Comparison of ENCODE assay signal across 7 cellular contexts in the genomic region with DNA sequence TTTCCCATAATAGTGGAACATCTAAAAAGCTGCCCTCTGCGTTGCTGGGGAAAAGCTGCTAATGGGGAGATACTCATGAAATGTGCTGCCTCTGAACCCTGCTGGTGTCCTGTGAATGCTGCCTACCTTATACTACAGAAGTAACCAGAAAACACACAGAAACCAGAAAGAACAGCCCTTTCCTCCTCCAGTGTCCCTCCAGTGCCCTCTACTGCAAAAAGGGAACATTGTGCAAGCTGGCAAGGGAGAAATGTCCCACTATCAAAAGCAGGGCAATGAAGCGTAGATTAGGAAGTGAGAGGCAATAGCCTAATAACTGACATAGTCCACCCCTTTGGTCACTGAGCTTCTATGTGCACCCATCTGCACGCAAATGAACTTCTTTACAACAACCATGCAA.
A peak's percentile ranks its signal among the peaks of the same experiment; 100 is the strongest.
DNase-seq lines count a peak whose midpoint lies in the region; FAIRE-seq and TF ChIP-seq lines count a peak whose summit lies in the region.

No MANE protein-coding gene starts in this region.

- H2BK12ac ChIP-seq in neuronal stem cell (ENCODE audit: low read length), result no peak overlapping the region

- no peak overlapping the region for H3K23ac ChIP-seq in neuronal stem cell (ENCODE audit: low read depth, low read length, poor library complexity)

- no peak overlapping the region for H4K8ac ChIP-seq in neuronal stem cell (ENCODE audit: low read depth, low read length)

- H3K36me3 ChIP-seq in endodermal cell (ENCODE audit: control insufficient read depth, insufficient read depth, low read length), result no peaks in the 10 kb centered on the region
- no peaks in the 10 kb centered on the region for H3K36me3 ChIP-seq in neuronal stem cell (replicated peaks in 1 of 2; ENCODE audit: control insufficient read depth in 2 of 2, insufficient read depth in 2 of 2, low read length in 2 of 2)

- no peak overlapping the region for H3K27ac ChIP-seq in endodermal cell (ENCODE audit: low read depth, low read length)
- no peak overlapping the region for H3K27ac ChIP-seq in neuronal stem cell (replicated peaks; ENCODE audit: low read length)

- no peak overlapping the region for H3K18ac ChIP-seq in neuronal stem cell (ENCODE audit: low read length)

- H3K79me1 ChIP-seq in neuronal stem cell (ENCODE audit: low read depth, low read length), result no peaks in the 10 kb centered on the region

- H3K27ac Mint-ChIP-seq in endodermal cell, result no peak overlapping the region

- H3K4me1 ChIP-seq in endodermal cell (ENCODE audit: control insufficient read depth, insufficient read depth, low read length), result no peaks in the 10 kb centered on the region
- no peaks in the 10 kb centered on the region for H3K4me1 ChIP-seq in neuronal stem cell (ENCODE audit: control insufficient read depth in 2 of 2, insufficient read depth in 1 of 2, low read depth in 1 of 2, low read length in 2 of 2)

- no peak overlapping the region for H3K4ac ChIP-seq in neuronal stem cell (ENCODE audit: low read length)

- H3K14ac ChIP-seq in neuronal stem cell (ENCODE audit: low read length), result no peak overlapping the region

- peak; percentile 50 for DNase-seq in GM03348 (ENCODE audit: low spot score)
- peak; percentile 6 for DNase-seq in NCI-H226
- DNase-seq in endodermal cell, result peak; percentile 63
- DNase-seq in neuronal stem cell (ENCODE audit: low spot score), result peak; percentile 15
- no peak for DNase-seq in activated naive CD4-positive, alpha-beta T cell treated with anti-CD3 and anti-CD28 coated beads, Interleukin-2, amount 50 U/mL, for 16 hours
- no peak for DNase-seq in SW 1271 (lab: John Stamatoyannopoulos, UW)
- no peak for DNase-seq in frontal cortex (ENCODE audit: low spot score in 2 of 2)

- 71 to 80% methylated on average over 2 to 3 of the region's 3 CpGs for WGBS in endodermal cell (ENCODE audit: insufficient coverage in 1 of 2, insufficient read length in 1 of 2), 2 experiments
- no CpG with 5 or more reads among the region's 3 CpGs for WGBS in neuronal stem cell (ENCODE audit: extremely low coverage in 2 of 2, insufficient read length in 2 of 2, insufficient replicate concordance in 1 of 2), 2 donors

- H2BK15ac ChIP-seq in neuronal stem cell (ENCODE audit: low read length), result no peak overlapping the region

- H3K4me1 Mint-ChIP-seq in endodermal cell, result peaks cover 5% of the 10 kb centered on the region

- no peak overlapping the region for H2AK5ac ChIP-seq in neuronal stem cell (ENCODE audit: low read depth, low read length)

- no peaks in the 10 kb centered on the region for H3K27me3 ChIP-seq in endodermal cell (ENCODE audit: control insufficient read depth, insufficient read depth, low read length, poor library complexity, severe bottlenecking)
- H3K27me3 ChIP-seq in neuronal stem cell (ENCODE audit: control insufficient read depth in 3 of 3, insufficient read depth in 3 of 3, low read depth in 1 of 3, low read length in 3 of 3), result no peaks in the 10 kb centered on the region

- H2AFZ ChIP-seq in neuronal stem cell (ENCODE audit: low read length), result no peak overlapping the region

- no peak overlapping the region for H2BK120ac ChIP-seq in neuronal stem cell (ENCODE audit: low read depth, low read length)

- peak; percentile 80 for TF ChIP-seq CTCF in endodermal cell (conservative IDR thresholded peaks at IDR 0.05)

- no peak overlapping the region for H4K91ac ChIP-seq in neuronal stem cell (ENCODE audit: low read depth, low read length, poor library complexity)

- H3K4me3 Mint-ChIP-seq in endodermal cell, result no peak overlapping the region

- no peaks in the 10 kb centered on the region for H3K27me3 Mint-ChIP-seq in endodermal cell (ENCODE audit: insufficient read depth)

- H3K36me3 Mint-ChIP-seq in endodermal cell (ENCODE audit: low read depth), result no peaks in the 10 kb centered on the region

- H3K4me2 ChIP-seq in neuronal stem cell (ENCODE audit: insufficient read depth, low read length, poor library complexity, severe bottlenecking), result no peak overlapping the region

- no peak for FAIRE-seq in frontal cortex (lab: Jason Lieb, UNC)

- H3K9me3 Mint-ChIP-seq in endodermal cell, result no peaks in the 10 kb centered on the region

- no peak overlapping the region for H3K4me3 ChIP-seq in endodermal cell (ENCODE audit: low read length)
- H3K4me3 ChIP-seq in neuronal stem cell (ENCODE audit: low read length in 2 of 2), result no peak overlapping the region

- no peak overlapping the region for H3K9ac ChIP-seq in endodermal cell (ENCODE audit: extremely low read depth, low read length, poor library complexity, severe bottlenecking)
- H3K9ac ChIP-seq in neuronal stem cell (ENCODE audit: low read depth, low read length, poor library complexity), result no peak overlapping the region

- no peak overlapping the region for H2BK5ac ChIP-seq in neuronal stem cell (ENCODE audit: low read length)

- H3K9me3 ChIP-seq in endodermal cell (ENCODE audit: control insufficient read depth, low read length) (no peaks in the 10 kb centered on the region), neuronal stem cell (replicated peaks in 1 of 2; ENCODE audit: control insufficient read depth in 2 of 2, insufficient read depth in 1 of 2, low read depth in 1 of 2, low read length in 2 of 2) (no peaks in the 10 kb centered on the region)

Comparison
In these comparisons a context has a peak if more than half of its experiments do, and no peak if none do; other contexts are left out.
1. DNase-seq: peak in GM03348 (single experiment), NCI-H226 (single experiment), endodermal cell (single experiment) and neuronal stem cell (single experiment); none in activated naive CD4-positive, alpha-beta T cell treated with anti-CD3 and anti-CD28 coated beads, Interleukin-2, amount 50 U/mL, for 16 hours (single experiment), SW 1271 (0 of 2) and frontal cortex (0 of 2).